In the genomic region with DNA sequence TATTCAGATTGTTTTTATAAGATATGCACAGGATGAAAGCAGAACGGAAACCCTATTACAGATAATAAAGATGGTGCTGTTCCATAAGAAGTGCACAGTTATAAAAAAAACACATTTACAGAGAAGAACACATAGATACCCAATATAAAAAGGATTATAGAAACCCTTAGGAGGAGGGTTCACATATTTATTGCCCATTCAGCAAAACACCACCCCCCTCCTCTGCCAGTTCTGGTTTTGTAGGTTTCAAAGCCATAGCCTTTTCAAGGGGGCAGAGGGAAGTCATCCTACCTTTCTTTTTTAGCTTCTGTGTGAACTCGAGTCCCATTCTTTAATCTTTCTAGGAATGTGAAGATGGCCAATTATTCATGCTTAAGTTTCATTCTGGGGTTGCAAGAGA, we compare ENCODE assay signal across 35 cellular contexts.
"Had no signal": no experiment of that assay in that cellular context is flagged by ENCODE, and none has a peak within 500 bp of the region (broad histone marks: within the 10 kb centered on the region; RNA-seq: fewer than 3 reads in every experiment).

No MANE protein-coding gene starts in this region.

- H3K4me3 ChIP-seq: MG63 had no signal

- H3K27me3 ChIP-seq: MG63 had no signal

- H3K36me3 ChIP-seq: MG63 had no signal

- H3K9me3 ChIP-seq: MG63 had no signal

- DNase-seq: Karpas-422, Kasumi-1, MG63, MM.1S, MV-4-11, NCI-H1048, NCI-H1092, NCI-H1092 treated with DMSO at 0.1 percent for 48 hours, NCI-H1105, NCI-H1105 treated with DMSO at 0.1 percent for 48 hours, NCI-H1417, NCI-H1417 treated with DMSO at 0.1 percent for 48 hours, NCI-H1436, NCI-H1436 treated with DMSO at 0.1 percent for 48 hours, NCI-H146, NCI-H1694, NCI-H1694 treated with DMSO at 0.1 percent for 48 hours, NCI-H187, NCI-H187 treated with DMSO at 0.1 percent for 48 hours, NCI-H1930, NCI-H2029, NCI-H2029 treated with DMSO at 0.1 percent for 48 hours, NCI-H2081, NCI-H2081 treated with DMSO at 0.1 percent for 48 hours, NCI-H2107, NCI-H2171, NCI-H2171 treated with DMSO at 0.1 percent for 48 hours, NCI-H2227 treated with DMSO at 0.1 percent for 48 hours, NCI-H226, NCI-H345, NCI-H446, NCI-H446 treated with DMSO at 0.1 percent for 48 hours, NCI-H510A, NCI-H510A treated with DMSO at 0.1 percent for 48 hours, NCI-H524 had no signal
